13 cellular contexts compared by ENCODE assay signal in the genomic region with DNA sequence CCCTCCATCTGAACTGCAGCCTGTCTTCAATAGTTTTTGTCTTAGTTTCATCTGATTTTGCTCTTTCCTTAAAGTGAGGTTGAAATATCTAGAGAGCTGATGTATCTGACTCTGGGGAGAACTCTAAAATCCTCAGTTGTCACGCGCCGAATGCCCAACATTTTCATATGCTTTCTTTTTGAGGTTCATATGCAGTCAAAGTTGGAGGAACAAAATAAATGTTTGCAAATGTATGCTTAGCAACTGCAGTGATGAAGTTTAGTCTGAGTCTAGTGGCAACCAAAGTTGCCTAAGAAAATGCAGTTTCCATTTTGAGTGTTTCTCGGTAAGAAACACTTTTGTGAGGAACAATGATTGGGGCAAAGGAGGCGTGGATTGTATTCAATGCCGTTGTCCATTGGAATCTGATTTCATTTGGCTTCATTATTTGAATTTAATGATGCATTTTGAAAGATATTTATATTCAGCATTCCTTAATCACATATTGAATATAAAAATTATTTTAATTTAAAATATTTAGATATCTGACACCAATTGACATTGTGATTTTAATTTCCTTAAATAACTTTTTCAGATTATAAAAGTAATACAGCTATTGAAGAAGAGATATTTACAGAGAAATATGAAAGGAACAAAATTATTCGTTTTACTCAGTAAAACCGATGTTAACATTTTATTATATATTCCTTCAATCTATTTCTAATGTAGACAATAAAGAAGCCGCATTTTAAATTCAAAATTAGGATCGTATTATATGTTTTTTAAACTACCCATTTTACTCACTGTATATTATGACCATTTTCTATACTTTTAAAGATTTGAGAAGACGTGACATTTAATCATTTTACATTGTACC.
DNase-seq lines count a peak whose midpoint lies in the region; ATAC-seq, FAIRE-seq and TF ChIP-seq lines count a peak whose summit lies in the region.
"Had no signal": no experiment of that assay in that cellular context is flagged by ENCODE, and none has a peak within 500 bp of the region (broad histone marks: within the 10 kb centered on the region; RNA-seq: fewer than 3 reads in every experiment).

No MANE protein-coding gene starts in this region.

- H3K79me2 ChIP-seq in hepatocyte (peaks cover 1% of the 10 kb centered on the region), smooth muscle cell (ENCODE audit: low read depth) (no peaks in the 10 kb centered on the region)

- no peaks in the 10 kb centered on the region for H4K20me1 ChIP-seq in hepatocyte (ENCODE audit: insufficient read depth, poor library complexity, severe bottlenecking)
- H4K20me1 ChIP-seq in smooth muscle cell (ENCODE audit: low read depth) = no peaks in the 10 kb centered on the region

- H3K9me3 ChIP-seq in HAP-1 (no peaks in the 10 kb centered on the region), hepatocyte (ENCODE audit: low read depth) (no peaks in the 10 kb centered on the region), smooth muscle cell (replicated peaks; ENCODE audit: low read depth) (no peaks in the 10 kb centered on the region)
- H3K9me3 ChIP-seq: mucosa of descending colon, thoracic aorta had no signal

- no peak for TF ChIP-seq CTCF in hepatocyte (IDR thresholded peaks at IDR 0.05; ENCODE audit: poor library complexity)
- TF ChIP-seq CTCF in smooth muscle cell (IDR thresholded peaks at IDR 0.05; ENCODE audit: borderline replicate concordance, insufficient read depth, poor library complexity, severe bottlenecking) = no peak

- no peaks in the 10 kb centered on the region for H3F3A ChIP-seq in smooth muscle cell (ENCODE audit: low read depth)

- WGBS in hepatocyte (ENCODE audit: low lambda C conversion rate, missing lambda C conversion rate) = 95% methylated on average over 11 of the region's 11 CpGs
- WGBS in smooth muscle cell (ENCODE audit: low lambda C conversion rate) = 97% methylated on average over 11 of the region's 11 CpGs

- H3K27ac ChIP-seq in hepatocyte = peak overlapping the region; percentile 63
- H3K27ac ChIP-seq in smooth muscle cell (ENCODE audit: low read depth) = peak overlapping the region; percentile 92
- H3K27ac ChIP-seq: thoracic aorta had no signal

- no peaks in the 10 kb centered on the region for H3K27me3 ChIP-seq in HAP-1 (ENCODE audit: low read depth)
- no peaks in the 10 kb centered on the region for H3K27me3 ChIP-seq in hepatocyte
- H3K27me3 ChIP-seq in smooth muscle cell (ENCODE audit: low read depth) = no peaks in the 10 kb centered on the region

- peak overlapping the region; percentile 58 for H3K4me2 ChIP-seq in hepatocyte
- H3K4me2 ChIP-seq in smooth muscle cell = peak overlapping the region; percentile 53

- in situ Hi-C loops in HAP-1 (cut with MboI; ENCODE audit: low sequenced_read_pairs) = no loop called here

- H3K4me3 ChIP-seq in HAP-1 (peak overlapping the region; percentile 37), hepatocyte (no peak overlapping the region), smooth muscle cell (peak overlapping the region; percentile 12)
- H3K4me3 ChIP-seq: mucosa of descending colon, thoracic aorta had no signal

- H2AFZ ChIP-seq in hepatocyte = no peak overlapping the region
- no peak overlapping the region for H2AFZ ChIP-seq in smooth muscle cell (ENCODE audit: low read depth)

- DNase-seq in HAP-1 (ENCODE audit: low spot score in 2 of 2) (peak; percentile 52 to 71), hepatocyte (ENCODE audit: low spot score) (no peak), smooth muscle cell (lab: John Stamatoyannopoulos, UW; ENCODE audit: unreplicated experiment) (no peak), kidney tubule cell (ENCODE audit: low spot score) (no peak), NOMO-1 (lab: John Stamatoyannopoulos, UW; ENCODE audit: unreplicated experiment in 2 of 2) (no peak)
- DNase-seq: activated naive CD4-positive, alpha-beta T cell treated with Interleukin-2 at 50 U/mL for 16 hours; effector memory CD8-positive, alpha-beta T cell; mucosa of descending colon; stimulated activated CD4-positive, alpha-beta T cell treated with anti-CD3 and anti-CD28 coated beads, Interleukin-12 subunit alpha, Interleukin-12 subunit beta, amount 100 ng/mL, for 4 hours had no signal

- peak; percentile 91 for FAIRE-seq in TTC549 (lab: Jason Lieb, UNC)

- ATAC-seq in HG03135 (IDR thresholded peaks at IDR 0.05; ENCODE audit: unreplicated experiment) = no peak
- ATAC-seq: SK-N-SH treated with all-trans-retinoic acid at 6 μM for 48 hours had no signal

- peak overlapping the region; percentile 47 for H3K9ac ChIP-seq in smooth muscle cell (ENCODE audit: low read depth)

- H3K36me3 ChIP-seq in HAP-1 (replicated peaks) (no peaks in the 10 kb centered on the region), hepatocyte (replicated peaks; ENCODE audit: insufficient read depth, low read depth) (no peaks in the 10 kb centered on the region), smooth muscle cell (ENCODE audit: low read depth) (no peaks in the 10 kb centered on the region)
- H3K36me3 ChIP-seq: thoracic aorta had no signal

- no peaks in the 10 kb centered on the region for H3K9me2 ChIP-seq in hepatocyte (replicated peaks; ENCODE audit: insufficient read depth)

- H3K4me1 ChIP-seq in HAP-1 = peaks cover 53% of the 10 kb centered on the region
- peaks cover 10% of the 10 kb centered on the region for H3K4me1 ChIP-seq in hepatocyte (ENCODE audit: insufficient read depth)
- peaks cover 28% of the 10 kb centered on the region for H3K4me1 ChIP-seq in smooth muscle cell (ENCODE audit: low read depth)

Comparison
In these comparisons a context has a peak if more than half of its experiments do, and no peak if none do; other contexts are left out.
1. DNase-seq: peak in HAP-1 (2 of 2); none in hepatocyte (single experiment), smooth muscle cell (single experiment), kidney tubule cell (single experiment) and NOMO-1 (0 of 2).